ENCODE assay signal across 16 cellular contexts in genomic region chr14:95043732-95044462, GRCh38.
DNase-seq lines count a peak whose midpoint lies in the region; ATAC-seq and TF ChIP-seq lines count a peak whose summit lies in the region.
"Had no signal": no experiment of that assay in that cellular context is flagged by ENCODE, and none has a peak within 500 bp of the region (broad histone marks: within the 10 kb centered on the region; RNA-seq: fewer than 3 reads in every experiment).

No MANE protein-coding gene starts in this region.

- no peak overlapping the region for H3K27ac ChIP-seq in Peyer's patch
- no peak overlapping the region for H3K27ac ChIP-seq in gastrocnemius medialis

- TF ChIP-seq CTCF in Peyer's patch (IDR thresholded peaks at IDR 0.05) (no peak), gastrocnemius medialis (IDR thresholded peaks at IDR 0.05 in 4 of 5, conservative IDR thresholded peaks at IDR 0.05 in 1 of 5) (no peak)

- TF ChIP-seq POLR2A in Peyer's patch (IDR thresholded peaks at IDR 0.05), result no peak
- no peak for TF ChIP-seq POLR2A in gastrocnemius medialis (IDR thresholded peaks at IDR 0.05)

- intact Hi-C loops in sciatic nerve (cut with DNase I), result no loop called here
- intact Hi-C loops in gastrocnemius medialis (cut with DNase I; ENCODE audit: low total_unique reads), result no loop called here

- H3K4me3 ChIP-seq in H7 (ENCODE audit: insufficient read depth, low read depth, low read length) (no peak overlapping the region), Peyer's patch (no peak overlapping the region), gastrocnemius medialis (no peak overlapping the region)

- in situ Hi-C loops in gastrocnemius medialis (cut with MboI; ENCODE audit: low sequenced_read_pairs in 4 of 4), result no loop called here

- no peaks in the 10 kb centered on the region for H3K36me3 ChIP-seq in H7 (replicated peaks; ENCODE audit: control insufficient read depth, insufficient read depth, low read length)
- no peaks in the 10 kb centered on the region for H3K36me3 ChIP-seq in Peyer's patch
- H3K36me3 ChIP-seq in gastrocnemius medialis, result no peaks in the 10 kb centered on the region
- H3K36me3 ChIP-seq: BE2C had no signal

- H3K4me1 ChIP-seq in Peyer's patch, result no peaks in the 10 kb centered on the region
- H3K4me1 ChIP-seq in gastrocnemius medialis, result no peaks in the 10 kb centered on the region
- H3K4me1 ChIP-seq: BE2C had no signal

- DNase-seq in H7 (peak; percentile 3), Peyer's patch (peak in 2 of 3 donors; percentile 2 to 34), fibroblast of peridontal ligament (ENCODE audit: extremely low read depth) (peak; percentile 73), sciatic nerve (ENCODE audit: low spot score) (peak; percentile 53), NCI-H510A treated with DMSO at 0.1 percent for 48 hours (lab: John Stamatoyannopoulos, UW) (no peak), gastrocnemius medialis (no peak)
- DNase-seq: BE2C; CD4-positive, alpha-beta memory T cell; HCEC 1CT; IMR-90; NCI-H1436; NCI-H2081; NCI-H2227 treated with DMSO at 0.1 percent for 48 hours; NCI-H526 treated with DMSO at 0.1 percent for 48 hours; NK-92 treated with Interleukin-12 subunit alpha and Interleukin-12 subunit beta, amount 100 ng/mL, for 24 hours had no signal

- no peaks in the 10 kb centered on the region for H3K9me3 ChIP-seq in Peyer's patch
- H3K9me3 ChIP-seq in gastrocnemius medialis, result no peaks in the 10 kb centered on the region
- H3K9me3 ChIP-seq: BE2C had no signal

- peaks cover 1% of the 10 kb centered on the region; the same call in 1 of the 2 replicates for H3K27me3 ChIP-seq in H7 (ENCODE audit: control insufficient read depth, insufficient read depth, low read length)
- no peaks in the 10 kb centered on the region for H3K27me3 ChIP-seq in Peyer's patch
- H3K27me3 ChIP-seq in gastrocnemius medialis, result no peaks in the 10 kb centered on the region
- H3K27me3 ChIP-seq: BE2C had no signal

- ATAC-seq in sciatic nerve (peak; percentile 77), HG03571 (IDR thresholded peaks at IDR 0.05; ENCODE audit: unreplicated experiment) (no peak), gastrocnemius medialis (no peak)

Comparison
In these comparisons a context has a peak if more than half of its experiments do, and no peak if none do; other contexts are left out.
1. DNase-seq: peak in H7 (single experiment), Peyer's patch (2 of 3), fibroblast of peridontal ligament (single experiment) and sciatic nerve (single experiment); none in NCI-H510A treated with DMSO at 0.1 percent for 48 hours (single experiment) and gastrocnemius medialis (0 of 2).